Comparison of ENCODE assay signal across 22 cellular contexts in genomic region chr12:117994551-117995438, GRCh38.
"Had no signal": no experiment of that assay in that cellular context is flagged by ENCODE, and none has a peak within 500 bp of the region (broad histone marks: within the 10 kb centered on the region; RNA-seq: fewer than 3 reads in every experiment).

No MANE protein-coding gene starts in this region.

- DNase-seq: activated CD4-positive, alpha-beta T cell treated with anti-CD3 and anti-CD28 coated beads, Interleukin-2, amount 50 U/mL, for 1 hour; activated CD4-positive, CD25-positive, alpha-beta regulatory T cell treated with anti-CD3 and anti-CD28 coated beads, Interleukin-2, amount 50 U/mL, for 72 hours; adrenal gland; aorta; body of pancreas; cerebellar nuclear complex; colonic mucosa; effector CD8-positive, alpha-beta T cell; islet precursor cell; left ventricle myocardium inferior; mesendoderm; natural killer cell; right cardiac atrium; SK-N-SH; stimulated activated CD4-positive, alpha-beta T cell treated with anti-CD3 and anti-CD28 coated beads, Interleukin-2, amount 100 ng/mL, for 48 hours; SW 1271; T-helper 9 cell had no signal

- H3K27ac Mint-ChIP-seq: activated naive CD4-positive, alpha-beta T cell treated with anti-CD3 and anti-CD28 coated beads, Interleukin-2, amount 50 U/mL, for 24 hours; activated T-helper 2 cell treated with anti-CD3 and anti-CD28 coated beads, Interferon-gamma antibody, Interleukin-2, Interleukin-4, amounts not matched to agents 10 μg/mL and 5 μg/mL and 100 μg/mL, durations not matched to agents 14 hours and 24 hours and 36 hours; natural killer cell; stimulated activated memory B cell treated with anti-CD40 and anti-IgM and Interleukin-4, amounts not matched to agents 10 μg/mL and 1 μg/mL and 100 μg/mL, for 72 hours; T-helper 1 cell treated with Interleukin-12 subunit alpha and Interleukin-12 subunit beta and Interleukin-4 antibody, amounts not matched to agents 30 μg/mL and 1 μg/mL, for 36 hours had no signal

- H3K9me3 Mint-ChIP-seq: natural killer cell had no signal

- H3K36me3 Mint-ChIP-seq: natural killer cell; stimulated activated memory B cell treated with anti-CD40 and anti-IgM and Interleukin-4, amounts not matched to agents 10 μg/mL and 1 μg/mL and 100 μg/mL, for 72 hours had no signal

- H3K4me1 Mint-ChIP-seq: activated naive CD4-positive, alpha-beta T cell treated with anti-CD3 and anti-CD28 coated beads, Interleukin-2, amount 50 U/mL, for 24 hours; natural killer cell; stimulated activated memory B cell treated with anti-CD40 and anti-IgM and Interleukin-4, amounts not matched to agents 10 μg/mL and 1 μg/mL and 100 μg/mL, for 72 hours had no signal

- ATAC-seq: body of pancreas; gastroesophageal sphincter; natural killer cell; right cardiac atrium; stimulated activated memory B cell treated with anti-CD40 and anti-IgM and Interleukin-4, amounts not matched to agents 10 μg/mL and 1 μg/mL and 100 μg/mL, for 72 hours had no signal

- H3K4me3 Mint-ChIP-seq: activated naive CD4-positive, alpha-beta T cell treated with anti-CD3 and anti-CD28 coated beads, Interleukin-2, amount 50 U/mL, for 24 hours; natural killer cell; stimulated activated memory B cell treated with anti-CD40 and anti-IgM and Interleukin-4, amounts not matched to agents 10 μg/mL and 1 μg/mL and 100 μg/mL, for 72 hours; T-helper 1 cell treated with Interleukin-12 subunit alpha and Interleukin-12 subunit beta and Interleukin-4 antibody, amounts not matched to agents 30 μg/mL and 1 μg/mL, for 36 hours had no signal
